9 cellular contexts compared by ENCODE assay signal in the genomic region with DNA sequence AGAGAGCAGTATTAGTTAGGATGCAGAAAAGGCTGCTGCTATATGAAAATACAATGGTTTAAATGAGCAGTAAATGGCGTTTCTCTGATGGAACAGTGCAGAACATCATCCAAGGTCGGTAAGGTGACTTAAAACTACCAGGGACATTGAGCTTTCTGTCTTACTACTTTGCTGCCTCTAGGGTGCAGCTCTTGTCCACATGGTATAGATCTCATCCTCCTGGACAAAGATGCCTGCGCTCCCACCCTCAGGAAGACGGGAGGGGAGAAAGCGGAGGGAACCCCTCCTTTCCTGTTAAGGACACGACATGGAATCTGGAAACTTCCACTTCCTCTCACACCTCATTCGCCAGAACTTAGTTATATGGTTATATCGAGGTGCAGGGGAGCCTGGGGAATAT.
DNase-seq lines count a peak whose midpoint lies in the region; ATAC-seq, FAIRE-seq and TF ChIP-seq lines count a peak whose summit lies in the region.
"Had no signal": no experiment of that assay in that cellular context is flagged by ENCODE, and none has a peak within 500 bp of the region (broad histone marks: within the 10 kb centered on the region; RNA-seq: fewer than 3 reads in every experiment).

No MANE protein-coding gene starts in this region.

- H3K79me2 ChIP-seq in astrocyte (ENCODE audit: insufficient read depth, low read length) (no peaks in the 10 kb centered on the region), trophoblast cell (ENCODE audit: control insufficient read depth, insufficient read depth, low read length, poor library complexity) (no peaks in the 10 kb centered on the region)

- H2AFZ ChIP-seq in astrocyte (ENCODE audit: low read depth, low read length), result no peak overlapping the region
- no peak overlapping the region for H2AFZ ChIP-seq in trophoblast cell (ENCODE audit: insufficient read depth, low read length, poor library complexity)

- H2AK5ac ChIP-seq in trophoblast cell (ENCODE audit: low read length), result no peak overlapping the region

- no peak overlapping the region for H3K18ac ChIP-seq in trophoblast cell (ENCODE audit: low read length)

- TF ChIP-seq CTCF in BE2C (IDR thresholded peaks at IDR 0.05; ENCODE audit: low read depth, low read length) (peak; percentile 88), astrocyte (IDR thresholded peaks at IDR 0.05; ENCODE audit: insufficient read depth, low read depth, low read length) (no peak), GM20000 (IDR thresholded peaks at IDR 0.05; ENCODE audit: extremely low read depth, missing control alignments) (no peak)

- H4K20me1 ChIP-seq in astrocyte (ENCODE audit: insufficient read depth, low read length), result no peaks in the 10 kb centered on the region

- H3K9ac ChIP-seq in astrocyte (ENCODE audit: low read length), result no peak overlapping the region
- H3K9ac ChIP-seq in trophoblast cell (ENCODE audit: low read length), result no peak overlapping the region

- no peaks in the 10 kb centered on the region for H3K4me1 Mint-ChIP-seq in astrocyte (ENCODE audit: low read depth, unreplicated experiment)

- H3K27ac ChIP-seq in astrocyte (ENCODE audit: low read depth, low read length), result no peak overlapping the region
- no peak overlapping the region for H3K27ac ChIP-seq in trophoblast cell (ENCODE audit: low read depth, low read length)

- no peak overlapping the region for H3K14ac ChIP-seq in trophoblast cell (ENCODE audit: low read length)

- H3K27ac Mint-ChIP-seq in astrocyte (ENCODE audit: unreplicated experiment), result no peak overlapping the region

- H3K36me3 Mint-ChIP-seq in astrocyte (ENCODE audit: low read depth, unreplicated experiment), result no peaks in the 10 kb centered on the region

- H3K36me3 ChIP-seq in BE2C (no peaks in the 10 kb centered on the region), astrocyte (ENCODE audit: insufficient read depth, low read length) (no peaks in the 10 kb centered on the region), trophoblast cell (ENCODE audit: control insufficient read depth in 1 of 2, insufficient read depth in 2 of 2, low read length in 2 of 2) (no peaks in the 10 kb centered on the region)

- DNase-seq in BE2C (peak; percentile 58), HuH-7 (ENCODE audit: low spot score) (peak; percentile 42), astrocyte (ENCODE audit: low read depth) (peak; percentile 3), left kidney (ENCODE audit: low read depth, low spot score) (peak; percentile 44), NCI-H1436 treated with DMSO at 0.1 percent for 48 hours (lab: John Stamatoyannopoulos, UW) (no peak), GM20000 (ENCODE audit: low spot score) (no peak), trophoblast cell (no peak)
- DNase-seq: NCI-H526 had no signal

- H3K23ac ChIP-seq in trophoblast cell (ENCODE audit: low read length), result no peak overlapping the region

- H3K27me3 ChIP-seq in BE2C (no peaks in the 10 kb centered on the region), astrocyte (ENCODE audit: insufficient read depth, low read length) (no peaks in the 10 kb centered on the region), trophoblast cell (ENCODE audit: insufficient read depth, low read length) (no peaks in the 10 kb centered on the region)

- no peak for ATAC-seq in HG03565 (IDR thresholded peaks at IDR 0.05; ENCODE audit: unreplicated experiment)

- no peaks in the 10 kb centered on the region for H3K9me3 Mint-ChIP-seq in astrocyte (ENCODE audit: unreplicated experiment)

- no peak for FAIRE-seq in astrocyte (lab: Jason Lieb, UNC)

- H3K4ac ChIP-seq in trophoblast cell (ENCODE audit: low read depth, low read length), result no peak overlapping the region

- no CpG with 5 or more reads among the region's 8 CpGs for WGBS in trophoblast cell (ENCODE audit: extremely low coverage, insufficient coverage, insufficient read length)

- no peak overlapping the region for H2BK120ac ChIP-seq in trophoblast cell (ENCODE audit: insufficient read depth, low read length, poor library complexity)

- H2BK12ac ChIP-seq in trophoblast cell (ENCODE audit: low read length), result no peak overlapping the region

- no peak overlapping the region for H3K4me3 Mint-ChIP-seq in astrocyte (ENCODE audit: unreplicated experiment)

- H4K8ac ChIP-seq in trophoblast cell (ENCODE audit: low read depth, low read length), result no peak overlapping the region

- peaks cover 15% of the 10 kb centered on the region; the same call in 1 of the 2 replicates for H3K4me1 ChIP-seq in BE2C
- H3K4me1 ChIP-seq in astrocyte (ENCODE audit: insufficient read depth, low read length), result no peaks in the 10 kb centered on the region
- no peaks in the 10 kb centered on the region for H3K4me1 ChIP-seq in trophoblast cell (ENCODE audit: control insufficient read depth in 1 of 2, insufficient read depth in 2 of 2, low read length in 2 of 2)

- H3K4me3 ChIP-seq in BE2C (ENCODE audit: low read depth, low read length), result no peak overlapping the region
- no peak overlapping the region for H3K4me3 ChIP-seq in astrocyte (ENCODE audit: insufficient read depth, low read depth, low read length)
- H3K4me3 ChIP-seq in trophoblast cell (ENCODE audit: low read depth, low read length), result no peak overlapping the region

- H3K4me2 ChIP-seq in astrocyte (ENCODE audit: low read length) (no peak overlapping the region), trophoblast cell (ENCODE audit: low read length) (no peak overlapping the region)

- H2BK5ac ChIP-seq in trophoblast cell (ENCODE audit: low read depth, low read length, poor library complexity), result no peak overlapping the region

- no peaks in the 10 kb centered on the region for H3K79me1 ChIP-seq in trophoblast cell (ENCODE audit: low read length)

- peaks cover 2% of the 10 kb centered on the region for H3K27me3 Mint-ChIP-seq in astrocyte (ENCODE audit: low read depth, unreplicated experiment)

- H3K9me3 ChIP-seq in BE2C (no peaks in the 10 kb centered on the region), astrocyte (ENCODE audit: insufficient read depth, low read depth, low read length) (no peaks in the 10 kb centered on the region), trophoblast cell (ENCODE audit: insufficient read depth, low read depth, low read length) (no peaks in the 10 kb centered on the region)

- H4K12ac ChIP-seq in trophoblast cell (ENCODE audit: low read depth, low read length), result no peak overlapping the region

- no peak overlapping the region for H4K91ac ChIP-seq in trophoblast cell (ENCODE audit: low read depth, low read length)

Comparison
In these comparisons a context has a peak if more than half of its experiments do, and no peak if none do; other contexts are left out.
1. DNase-seq: peak in BE2C (single experiment), HuH-7 (single experiment), astrocyte (single experiment) and left kidney (single experiment); none in NCI-H1436 treated with DMSO at 0.1 percent for 48 hours (single experiment), GM20000 (single experiment) and trophoblast cell (0 of 2).